ENCODE assay signal across 27 cellular contexts in genomic region chr3:104549099-104549714, GRCh38.
"Had no signal": no experiment of that assay in that cellular context is flagged by ENCODE, and none has a peak within 500 bp of the region (broad histone marks: within the 10 kb centered on the region; RNA-seq: fewer than 3 reads in every experiment).

No MANE protein-coding gene starts in this region.

- H3K27ac ChIP-seq: hepatocyte, left lung, neural progenitor cell, sigmoid colon, stomach, suprapubic skin, transverse colon had no signal

- H3K36me3 Mint-ChIP-seq: immature natural killer cell; naive thymus-derived CD4-positive, alpha-beta T cell; neural progenitor cell; stimulated activated memory B cell treated with anti-CD40 and anti-IgM and Interleukin-4, amounts not matched to agents 10 μg/mL and 1 μg/mL and 100 μg/mL, for 72 hours; WTC11 had no signal

- H3K4me3 ChIP-seq: hepatocyte, left lung, lung, neural progenitor cell, sigmoid colon, smooth muscle cell, stomach, suprapubic skin, transverse colon had no signal

- H3K9ac ChIP-seq: neural progenitor cell had no signal

- H3K36me3 ChIP-seq: left lung, neural progenitor cell, sigmoid colon, stomach, suprapubic skin, transverse colon had no signal

- H3K27ac Mint-ChIP-seq: activated T-cell treated with anti-CD3 and anti-CD28 coated beads, Interleukin-2, amount 50 U/mL, for 24 hours; immature natural killer cell; naive thymus-derived CD4-positive, alpha-beta T cell; neural progenitor cell; progenitor cell of endocrine pancreas; stimulated activated memory B cell treated with anti-CD40 and anti-IgM and Interleukin-4, amounts not matched to agents 10 μg/mL and 1 μg/mL and 100 μg/mL, for 72 hours; WTC11 had no signal

- ATAC-seq: left lung; naive thymus-derived CD4-positive, alpha-beta T cell; stimulated activated memory B cell treated with anti-CD40 and anti-IgM and Interleukin-4, amounts not matched to agents 10 μg/mL and 1 μg/mL and 100 μg/mL, for 72 hours; WTC11 had no signal

- H3K9me3 Mint-ChIP-seq: activated T-cell treated with anti-CD3 and anti-CD28 coated beads, Interleukin-2, amount 50 U/mL, for 24 hours; naive thymus-derived CD4-positive, alpha-beta T cell had no signal

- H3K9me3 ChIP-seq: left lung, sigmoid colon, stomach, suprapubic skin, transverse colon had no signal

- H3K27me3 ChIP-seq: hepatocyte, left lung, neural progenitor cell, sigmoid colon, stomach, suprapubic skin, transverse colon had no signal

- H3K27me3 Mint-ChIP-seq: activated T-cell treated with anti-CD3 and anti-CD28 coated beads, Interleukin-2, amount 50 U/mL, for 24 hours; progenitor cell of endocrine pancreas; stimulated activated memory B cell treated with anti-CD40 and anti-IgM and Interleukin-4, amounts not matched to agents 10 μg/mL and 1 μg/mL and 100 μg/mL, for 72 hours had no signal

- FAIRE-seq: bronchial epithelial cell, frontal cortex, urothelium cell line had no signal

- H3K4me1 ChIP-seq: left lung, sigmoid colon, stomach, suprapubic skin, transverse colon had no signal

- H3K4me1 Mint-ChIP-seq: immature natural killer cell; naive thymus-derived CD4-positive, alpha-beta T cell had no signal

- DNase-seq: activated CD8-positive, alpha-beta memory T cell treated with anti-CD3 and anti-CD28 coated beads for 24 hours; activated CD8-positive, alpha-beta memory T cell treated with anti-CD3 and anti-CD28 coated beads, Interleukin-2, amount 50 U/mL, for 4 hours; activated gamma-delta T cell; activated naive CD4-positive, alpha-beta T cell treated with anti-CD3 and anti-CD28 coated beads, Interleukin-2, amount 50 U/mL, for 16 hours; activated T-cell treated with anti-CD3 and anti-CD28 coated beads, Interleukin-2, amount 50 U/mL, for 24 hours; glutamatergic neuron; immature natural killer cell; kidney glomerular epithelial cell; left lung; naive thymus-derived CD4-positive, alpha-beta T cell; retina; sigmoid colon; stimulated activated CD4-positive, alpha-beta T cell treated with anti-CD3 and anti-CD28 coated beads, Interleukin-15, amount 100 ng/mL, for 24 hours; stomach; T1000; transverse colon had no signal

- H3K4me3 Mint-ChIP-seq: activated T-cell treated with anti-CD3 and anti-CD28 coated beads, Interleukin-2, amount 50 U/mL, for 24 hours; immature natural killer cell; naive thymus-derived CD4-positive, alpha-beta T cell; neural progenitor cell; stimulated activated memory B cell treated with anti-CD40 and anti-IgM and Interleukin-4, amounts not matched to agents 10 μg/mL and 1 μg/mL and 100 μg/mL, for 72 hours; WTC11 had no signal
